ENCODE assay signal across 8 cellular contexts in genomic region chr20:47574616-47575401, GRCh38.
DNase-seq lines count a peak whose midpoint lies in the region; ATAC-seq and TF ChIP-seq lines count a peak whose summit lies in the region.

No MANE protein-coding gene starts in this region.

- H2BK15ac ChIP-seq in H9 (ENCODE audit: low read depth, low read length): no peak overlapping the region

- H3K27ac ChIP-seq in 22Rv1: peak overlapping the region; percentile 21; the same call in 1 of the 2 replicates
- peak overlapping the region; percentile 40 for H3K27ac ChIP-seq in H9 (ENCODE audit: insufficient read length, low read depth, low read length)
- H3K27ac ChIP-seq in OCI-LY1 (ENCODE audit: low read depth, low read length, poor library complexity, severe bottlenecking): peak overlapping the region; percentile 80
- H3K27ac ChIP-seq in fibroblast of lung (ENCODE audit: insufficient read depth, low read length): no peak overlapping the region
- no peak overlapping the region for H3K27ac ChIP-seq in foreskin keratinocyte
- H3K27ac ChIP-seq in suprapubic skin: no peak overlapping the region

- H3K36me3 Mint-ChIP-seq in H9 (ENCODE audit: insufficient read depth in 1 of 3, low read depth in 3 of 3): peaks cover 8 to 20% (median 9%) of the 10 kb centered on the region in 3 experiments

- DNase-seq in H9 (no peak), fibroblast of lung (ENCODE audit: low read depth in 2 of 2) (peak; percentile 34 to 50), foreskin keratinocyte (no peak), suprapubic skin (ENCODE audit: low spot score in 2 of 2) (no peak), HuH-7 (ENCODE audit: low spot score) (no peak)
- no peak for DNase-seq in activated CD4-positive, alpha-beta T cell treated with anti-CD3 and anti-CD28 coated beads for 4 hours

- H2AK5ac ChIP-seq in H9 (ENCODE audit: insufficient read length, low read length): no peak overlapping the region

- H3K36me3 ChIP-seq in OCI-LY1 (ENCODE audit: insufficient read depth, low read length) (peaks cover 61% of the 10 kb centered on the region), fibroblast of lung (ENCODE audit: control insufficient read depth, insufficient read depth, low read length) (no peaks in the 10 kb centered on the region), suprapubic skin (peaks cover 4% of the 10 kb centered on the region)

- ATAC-seq in foreskin keratinocyte: no peak

- no peaks in the 10 kb centered on the region for H3K27me3 ChIP-seq in H9 (ENCODE audit: insufficient read depth, low read length)
- H3K27me3 ChIP-seq in OCI-LY1 (ENCODE audit: insufficient read depth, low read length): no peaks in the 10 kb centered on the region
- H3K27me3 ChIP-seq in fibroblast of lung (ENCODE audit: control insufficient read depth, insufficient read depth, low read length): no peaks in the 10 kb centered on the region
- H3K27me3 ChIP-seq in foreskin keratinocyte: no peaks in the 10 kb centered on the region
- no peaks in the 10 kb centered on the region for H3K27me3 ChIP-seq in suprapubic skin

- H3K4me1 Mint-ChIP-seq in H9: peaks cover 53 to 55% of the 10 kb centered on the region in 2 experiments

- no peaks in the 10 kb centered on the region for H3K9me2 ChIP-seq in OCI-LY1 (ENCODE audit: low read depth, low read length)

- H3K9me3 Mint-ChIP-seq in H9: peaks cover 14 to 18% of the 10 kb centered on the region in 2 experiments

- no peak overlapping the region for H2BK12ac ChIP-seq in H9 (ENCODE audit: insufficient read length, low read depth, low read length)

- H4K20me1 ChIP-seq in H9 (ENCODE audit: control insufficient read depth, insufficient read depth, insufficient read length) (no peaks in the 10 kb centered on the region), OCI-LY1 (ENCODE audit: insufficient read depth, low read length) (no peaks in the 10 kb centered on the region), fibroblast of lung (ENCODE audit: control insufficient read depth, extremely low read depth, insufficient read depth, low read length) (no peaks in the 10 kb centered on the region)

- WGBS in H9 (ENCODE audit: extremely low coverage, insufficient read length, low lambda C conversion rate): no CpG with 5 or more reads among the region's 4 CpGs
- WGBS in suprapubic skin: 65% methylated on average over 4 of the region's 4 CpGs

- TF ChIP-seq CTCF in 22Rv1 (IDR thresholded peaks at IDR 0.05): no peak
- no peak for TF ChIP-seq CTCF in H9 (conservative IDR thresholded peaks at IDR 0.05)
- TF ChIP-seq CTCF in OCI-LY1 (IDR thresholded peaks at IDR 0.05; ENCODE audit: low read length): no peak
- no peak for TF ChIP-seq CTCF in fibroblast of lung (conservative IDR thresholded peaks at IDR 0.05 in 1 of 2, IDR thresholded peaks at IDR 0.05 in 1 of 2; ENCODE audit: low read depth in 1 of 2, low read length in 2 of 2)
- TF ChIP-seq CTCF in foreskin keratinocyte (conservative IDR thresholded peaks at IDR 0.05): no peak
- TF ChIP-seq CTCF in suprapubic skin (IDR thresholded peaks at IDR 0.05): no peak

- H3K4me3 ChIP-seq in OCI-LY1 (ENCODE audit: low read depth, low read length, poor library complexity, severe bottlenecking) (no peak overlapping the region), fibroblast of lung (replicated peaks in 1 of 4; ENCODE audit: control extremely low read depth in 1 of 4, insufficient read depth in 1 of 4, low read depth in 3 of 4, low read length in 4 of 4) (no peak overlapping the region), suprapubic skin (no peak overlapping the region)

- no peak for TF ChIP-seq POLR2A in suprapubic skin (IDR thresholded peaks at IDR 0.05)

- H4K8ac ChIP-seq in H9 (replicated peaks; ENCODE audit: insufficient read length, low read depth, low read length): no peak overlapping the region

- no peak overlapping the region for H3K4me3 Mint-ChIP-seq in H9

- H3K4me2 ChIP-seq in H9 (ENCODE audit: insufficient read depth, insufficient read length, low read length) (peak overlapping the region; percentile 51), OCI-LY1 (ENCODE audit: low read length) (peak overlapping the region; percentile 49), fibroblast of lung (ENCODE audit: extremely low read depth, insufficient read depth, low read length) (peak overlapping the region; percentile 44)

- no peak overlapping the region for H3T11ph ChIP-seq in H9 (ENCODE audit: low read length)

- H2AFZ ChIP-seq in H9 (ENCODE audit: low read length): no peak overlapping the region
- no peak overlapping the region for H2AFZ ChIP-seq in OCI-LY1 (ENCODE audit: low read length)
- no peak overlapping the region for H2AFZ ChIP-seq in fibroblast of lung (ENCODE audit: low read length)

- no peak overlapping the region for H3K18ac ChIP-seq in H9 (ENCODE audit: insufficient read length, low read depth, low read length)

- no peaks in the 10 kb centered on the region for H3F3A ChIP-seq in OCI-LY1 (ENCODE audit: insufficient read depth, low read length)

- H3K23me2 ChIP-seq in H9 (ENCODE audit: insufficient read length, low read depth, low read length, poor library complexity, severe bottlenecking): no peaks in the 10 kb centered on the region

- H3K56ac ChIP-seq in H9 (ENCODE audit: insufficient read length, low read depth, low read length): no peak overlapping the region

- peaks cover 5% of the 10 kb centered on the region; the same call in 1 of the 2 replicates for H3K79me2 ChIP-seq in H9 (ENCODE audit: insufficient read depth, low read length)
- H3K79me2 ChIP-seq in OCI-LY1 (ENCODE audit: insufficient read depth, low read length): peaks cover 98% of the 10 kb centered on the region
- H3K79me2 ChIP-seq in fibroblast of lung (ENCODE audit: control insufficient read depth, insufficient read depth, low read length): peaks cover 2% of the 10 kb centered on the region

- H3K23ac ChIP-seq in H9 (ENCODE audit: insufficient read length, low read depth, low read length): no peak overlapping the region

- H3K14ac ChIP-seq in H9 (ENCODE audit: insufficient read depth, low read length): no peak overlapping the region

- no peak overlapping the region for H2BK20ac ChIP-seq in H9 (ENCODE audit: low read depth, low read length, poor library complexity, severe bottlenecking)

- no peak for TF ChIP-seq EP300 in suprapubic skin (IDR thresholded peaks at IDR 0.05)

- no peaks in the 10 kb centered on the region for H3K9me3 ChIP-seq in H9 (ENCODE audit: control insufficient read depth, low read depth, low read length)
- no peaks in the 10 kb centered on the region for H3K9me3 ChIP-seq in OCI-LY1 (ENCODE audit: low read length)
- no peaks in the 10 kb centered on the region for H3K9me3 ChIP-seq in fibroblast of lung (ENCODE audit: control insufficient read depth, insufficient read depth, low read depth, low read length)
- peaks cover 4% of the 10 kb centered on the region for H3K9me3 ChIP-seq in suprapubic skin

- H3K9ac ChIP-seq in H9 (ENCODE audit: extremely low read depth, insufficient read length, low read length) (no peak overlapping the region), OCI-LY1 (ENCODE audit: low read length) (peak overlapping the region; percentile 7; the same call in 1 of the 2 replicates), fibroblast of lung (ENCODE audit: insufficient read depth, low read length) (no peak overlapping the region)

- H3K4me1 ChIP-seq in H9 (ENCODE audit: insufficient read depth, low read length) (peaks cover 3% of the 10 kb centered on the region; the same call in 1 of the 2 replicates), OCI-LY1 (ENCODE audit: insufficient read depth, low read length, severe bottlenecking) (peaks cover 83% of the 10 kb centered on the region), fibroblast of lung (ENCODE audit: control insufficient read depth, extremely low read depth, insufficient read depth, low read length) (peaks cover 14% of the 10 kb centered on the region), foreskin keratinocyte (peaks cover 26% of the 10 kb centered on the region), suprapubic skin (peaks cover 46% of the 10 kb centered on the region)

- H3K27ac Mint-ChIP-seq in H9: 0 out of 7 replicates have a peak overlapping the region, but pooled peaks of 1 of the 3 experiments have one; percentile 32

- peaks cover 3% of the 10 kb centered on the region for H3K79me1 ChIP-seq in H9 (ENCODE audit: insufficient read depth, low read depth, low read length, poor library complexity, severe bottlenecking)

- H3K4ac ChIP-seq in H9 (ENCODE audit: low read depth, low read length): no peak overlapping the region

- H4K5ac ChIP-seq in H9 (ENCODE audit: insufficient read length, low read depth, low read length): no peak overlapping the region

- no peaks in the 10 kb centered on the region for H3K27me3 Mint-ChIP-seq in H9 (ENCODE audit: low read depth)

- H2BK120ac ChIP-seq in H9 (ENCODE audit: low read depth, low read length, poor library complexity, severe bottlenecking): no peak overlapping the region

- no peak overlapping the region for H4K91ac ChIP-seq in H9 (ENCODE audit: insufficient read length, low read depth, low read length)

- H2BK5ac ChIP-seq in H9 (ENCODE audit: insufficient read length, low read length): no peak overlapping the region

Comparison
In these comparisons a context has a peak if more than half of its experiments do, and no peak if none do; other contexts are left out.
1. H3K27ac ChIP-seq: peak in 22Rv1 (single experiment), H9 (single experiment) and OCI-LY1 (single experiment); none in fibroblast of lung (single experiment), foreskin keratinocyte (single experiment) and suprapubic skin (single experiment).
2. DNase-seq: peak in fibroblast of lung (2 of 2); none in H9 (single experiment), foreskin keratinocyte (0 of 2), suprapubic skin (0 of 2), HuH-7 (single experiment) and activated CD4-positive, alpha-beta T cell treated with anti-CD3 and anti-CD28 coated beads for 4 hours (0 of 2).
3. Peak in every context shown above with its lines, with median percentiles within 50 percentile points of each other: H3K4me2 ChIP-seq.